35 cellular contexts compared by ENCODE assay signal in the genomic region with DNA sequence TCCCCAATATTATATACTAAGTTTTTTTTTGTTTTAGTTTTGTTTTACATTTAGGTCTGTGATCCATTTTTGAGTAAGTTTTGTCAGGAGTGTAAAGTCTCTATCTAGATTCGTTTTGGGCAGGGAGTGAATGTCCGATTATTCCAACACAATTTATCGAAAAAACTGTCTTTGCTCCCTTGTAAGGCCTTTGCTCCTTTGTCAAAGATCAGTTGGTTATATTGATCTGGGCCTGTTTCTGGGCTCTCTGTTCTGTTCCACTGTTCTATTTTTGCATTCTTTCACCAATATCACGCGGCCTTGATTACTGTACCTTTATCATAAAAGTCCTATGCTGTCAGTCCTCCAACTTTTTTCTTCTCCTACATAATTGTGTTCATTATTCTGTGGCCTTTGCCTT.
"Had no signal": no experiment of that assay in that cellular context is flagged by ENCODE, and none has a peak within 500 bp of the region (broad histone marks: within the 10 kb centered on the region; RNA-seq: fewer than 3 reads in every experiment).

No MANE protein-coding gene starts in this region.

- H3K27ac ChIP-seq: adrenal gland, body of pancreas, brain microvascular endothelial cell, breast epithelium, VCaP had no signal

- H3K36me3 Mint-ChIP-seq: activated CD4-positive, alpha-beta memory T cell treated with anti-CD3 and anti-CD28 coated beads for 36 hours had no signal

- H3K4me1 ChIP-seq: adrenal gland, body of pancreas, breast epithelium had no signal

- H3K36me3 ChIP-seq: adrenal gland, brain microvascular endothelial cell, breast epithelium had no signal

- H3K4me3 Mint-ChIP-seq: activated B cell treated with CpG ODN at 0.5 μM for 24 hours; activated CD4-positive, alpha-beta memory T cell treated with anti-CD3 and anti-CD28 coated beads for 36 hours; activated CD4-positive, alpha-beta T cell treated with anti-CD3 and anti-CD28 coated beads, Interleukin-2, amount 10 ng/mL, durations not matched to agents 24 days and 14 days; activated CD8-positive, alpha-beta T cell treated with anti-CD3 and anti-CD28 coated beads for 36 hours; activated naive CD4-positive, alpha-beta T cell treated with anti-CD3 and anti-CD28 coated beads for 36 hours; activated naive CD8-positive, alpha-beta T cell treated with anti-CD3 and anti-CD28 coated beads for 36 hours; activated T-cell treated with anti-CD3 and anti-CD28 coated beads, Interleukin-2, amount 50 U/mL, for 4 hours; activated T-cell treated with anti-CD3 and anti-CD28 coated beads, Interleukin-2, amount 50 U/mL, for 72 hours; activated T-helper 1 cell treated with anti-CD3 and anti-CD28 coated beads, Interleukin-12 subunit alpha, Interleukin-12 subunit beta, Interleukin-2, Interleukin-4 antibody, amounts not matched to agents 30 ng/mL and 10 ng/mL and 1 ng/mL, durations not matched to agents 14 hours and 24 hours and 36 hours; activated T-helper 17 cell treated with anti-CD3 and anti-CD28 coated beads, Interleukin-2, amount 50 U/mL, for 72 hours; T-helper 1 cell treated with Interleukin-12 subunit alpha and Interleukin-12 subunit beta and Interleukin-4 antibody, amounts not matched to agents 30 μg/mL and 1 μg/mL, for 36 hours; T-helper 2 cell treated with Interferon-gamma antibody and Interleukin-4, amounts not matched to agents 5 μg/mL and 100 μg/mL, for 36 hours had no signal

- H3K27me3 ChIP-seq: adrenal gland, body of pancreas, brain microvascular endothelial cell, breast epithelium had no signal

- H3K27ac Mint-ChIP-seq: activated B cell treated with CpG ODN at 0.5 μM for 24 hours; activated CD4-positive, alpha-beta memory T cell treated with anti-CD3 and anti-CD28 coated beads for 36 hours; activated CD4-positive, alpha-beta T cell treated with anti-CD3 and anti-CD28 coated beads, Interleukin-2, amount 10 ng/mL, durations not matched to agents 24 days and 14 days; activated CD8-positive, alpha-beta T cell treated with anti-CD3 and anti-CD28 coated beads for 36 hours; activated naive CD4-positive, alpha-beta T cell treated with anti-CD3 and anti-CD28 coated beads for 36 hours; activated naive CD4-positive, alpha-beta T cell treated with anti-CD3 and anti-CD28 coated beads, Interleukin-2, amount 50 U/mL, for 72 hours; activated naive CD8-positive, alpha-beta T cell treated with anti-CD3 and anti-CD28 coated beads for 36 hours; activated T-cell treated with anti-CD3 and anti-CD28 coated beads, Interleukin-2, amount 50 U/mL, for 72 hours; activated T-helper 1 cell treated with anti-CD3 and anti-CD28 coated beads, Interleukin-12 subunit alpha, Interleukin-12 subunit beta, Interleukin-2, Interleukin-4 antibody, amounts not matched to agents 30 ng/mL and 10 ng/mL and 1 ng/mL, durations not matched to agents 14 hours and 24 hours and 36 hours; activated T-helper 17 cell treated with anti-CD3 and anti-CD28 coated beads, Interleukin-2, amount 50 U/mL, for 72 hours; T-helper 1 cell treated with Interleukin-12 subunit alpha and Interleukin-12 subunit beta and Interleukin-4 antibody, amounts not matched to agents 30 μg/mL and 1 μg/mL, for 36 hours; T-helper 2 cell treated with Interferon-gamma antibody and Interleukin-4, amounts not matched to agents 5 μg/mL and 100 μg/mL, for 36 hours had no signal

- DNase-seq: activated B cell treated with CpG ODN at 0.5 μM for 24 hours; activated CD4-positive, alpha-beta memory T cell treated with anti-CD3 and anti-CD28 coated beads for 36 hours; activated CD4-positive, alpha-beta T cell treated with anti-CD3 and anti-CD28 coated beads for 4 hours; activated CD4-positive, alpha-beta T cell treated with anti-CD3 and anti-CD28 coated beads, Interleukin-2, amount 10 ng/mL, durations not matched to agents 24 days and 14 days; activated CD4-positive, alpha-beta T cell treated with anti-CD3 and anti-CD28 coated beads, Interleukin-2, amount 50 U/mL, for 1 hour; activated CD4-positive, alpha-beta T cell treated with anti-CD3 and anti-CD28 coated beads, Interleukin-2, amount 50 U/mL, for 4 hours; activated CD4-positive, CD25-positive, alpha-beta regulatory T cell treated with anti-CD3 and anti-CD28 coated beads, Interleukin-2, amount 50 U/mL, for 72 hours; activated CD8-positive, alpha-beta memory T cell treated with anti-CD3 and anti-CD28 coated beads, Interleukin-2, amount 50 U/mL, for 4 hours; activated CD8-positive, alpha-beta T cell treated with anti-CD3 and anti-CD28 coated beads for 36 hours; activated effector memory CD4-positive, alpha-beta T cell treated with anti-CD3 and anti-CD28 coated beads, Interleukin-2, amount 50 U/mL, for 16 hours; activated gamma-delta T cell treated with Interleukin-2 at 50 U/mL for 16 hours; activated naive CD4-positive, alpha-beta T cell; activated naive CD4-positive, alpha-beta T cell treated with anti-CD3 and anti-CD28 coated beads for 36 hours; activated naive CD4-positive, alpha-beta T cell treated with anti-CD3 and anti-CD28 coated beads, Interleukin-2, amount 50 U/mL, for 16 hours; activated naive CD8-positive, alpha-beta T cell treated with anti-CD3 and anti-CD28 coated beads for 36 hours; activated T-cell treated with anti-CD3 and anti-CD28 coated beads for 4 hours; activated T-cell treated with anti-CD3 and anti-CD28 coated beads, Interleukin-2, amount 50 U/mL, for 1 hour; activated T-cell treated with anti-CD3 and anti-CD28 coated beads, Interleukin-2, amount 50 U/mL, for 4 hours; activated T-cell treated with anti-CD3 and anti-CD28 coated beads, Interleukin-2, amount 50 U/mL, for 72 hours; adrenal gland; amniotic stem cell; aorta; body of pancreas; brain microvascular endothelial cell; central memory CD4-positive, alpha-beta T cell; T-helper 1 cell; T-helper 2 cell; T-helper 9 cell had no signal

- H3K4me3 ChIP-seq: adrenal gland, body of pancreas, breast epithelium had no signal

- H3K9me3 Mint-ChIP-seq: activated B cell treated with CpG ODN at 0.5 μM for 24 hours; activated CD4-positive, alpha-beta memory T cell treated with anti-CD3 and anti-CD28 coated beads for 36 hours; activated CD4-positive, alpha-beta T cell treated with anti-CD3 and anti-CD28 coated beads, Interleukin-2, amount 10 ng/mL, durations not matched to agents 24 days and 14 days; activated CD8-positive, alpha-beta T cell treated with anti-CD3 and anti-CD28 coated beads for 36 hours; activated naive CD4-positive, alpha-beta T cell treated with anti-CD3 and anti-CD28 coated beads for 36 hours; activated naive CD8-positive, alpha-beta T cell treated with anti-CD3 and anti-CD28 coated beads for 36 hours; activated T-helper 1 cell treated with anti-CD3 and anti-CD28 coated beads, Interleukin-12 subunit alpha, Interleukin-12 subunit beta, Interleukin-2, Interleukin-4 antibody, amounts not matched to agents 30 ng/mL and 10 ng/mL and 1 ng/mL, durations not matched to agents 14 hours and 24 hours and 36 hours; activated T-helper 17 cell treated with anti-CD3 and anti-CD28 coated beads, Interleukin-2, amount 50 U/mL, for 72 hours; T-helper 1 cell treated with Interleukin-12 subunit alpha and Interleukin-12 subunit beta and Interleukin-4 antibody, amounts not matched to agents 30 μg/mL and 1 μg/mL, for 36 hours; T-helper 2 cell treated with Interferon-gamma antibody and Interleukin-4, amounts not matched to agents 5 μg/mL and 100 μg/mL, for 36 hours had no signal

- H3K4me1 Mint-ChIP-seq: activated CD4-positive, alpha-beta T cell treated with anti-CD3 and anti-CD28 coated beads, Interleukin-2, amount 10 ng/mL, durations not matched to agents 24 days and 14 days; activated naive CD8-positive, alpha-beta T cell treated with anti-CD3 and anti-CD28 coated beads for 36 hours; activated T-helper 17 cell treated with anti-CD3 and anti-CD28 coated beads, Interleukin-2, amount 50 U/mL, for 72 hours had no signal

- H3K27me3 Mint-ChIP-seq: activated B cell treated with CpG ODN at 0.5 μM for 24 hours; activated CD4-positive, alpha-beta memory T cell treated with anti-CD3 and anti-CD28 coated beads for 36 hours; activated CD4-positive, alpha-beta T cell treated with anti-CD3 and anti-CD28 coated beads, Interleukin-2, amount 10 ng/mL, durations not matched to agents 24 days and 14 days; activated CD8-positive, alpha-beta T cell treated with anti-CD3 and anti-CD28 coated beads for 36 hours; activated naive CD8-positive, alpha-beta T cell treated with anti-CD3 and anti-CD28 coated beads for 36 hours; activated T-helper 17 cell treated with anti-CD3 and anti-CD28 coated beads, Interleukin-2, amount 50 U/mL, for 72 hours had no signal

- ATAC-seq: activated CD8-positive, alpha-beta T cell treated with anti-CD3 and anti-CD28 coated beads for 36 hours; activated naive CD4-positive, alpha-beta T cell treated with anti-CD3 and anti-CD28 coated beads, Interleukin-2, amount 50 U/mL, for 72 hours; activated T-cell treated with anti-CD3 and anti-CD28 coated beads, Interleukin-2, amount 50 U/mL, for 4 hours; activated T-cell treated with anti-CD3 and anti-CD28 coated beads, Interleukin-2, amount 50 U/mL, for 72 hours; activated T-helper 17 cell treated with anti-CD3 and anti-CD28 coated beads, Interleukin-2, amount 50 U/mL, for 72 hours; body of pancreas had no signal

- H3K9me3 ChIP-seq: adrenal gland, body of pancreas, breast epithelium had no signal
